ENCODE assay signal across 9 cellular contexts in genomic region chr10:49762566-49762877, GRCh38. TPM values are rescaled to one million over a fixed set of nuclear protein-coding genes. Genes with fewer than 3 reads are reported as not detected.
A peak's percentile ranks its signal among the peaks of the same experiment; 100 is the strongest.
DNase-seq lines count a peak whose midpoint lies in the region; ATAC-seq, FAIRE-seq and TF ChIP-seq lines count a peak whose summit lies in the region.
"Had no signal": no experiment of that assay in that cellular context is flagged by ENCODE, and none has a peak within 500 bp of the region (broad histone marks: within the 10 kb centered on the region; RNA-seq: fewer than 3 reads in every experiment).

No MANE protein-coding gene starts in this region.

- POLR2A ChIA-PET in naive thymus-derived CD8-positive, alpha-beta T cell (lab: Charles Lee), result no interaction called here

- no peak for TF ChIP-seq CTCF in AG10803 (conservative IDR thresholded peaks at IDR 0.05; ENCODE audit: low read length)
- no peak for TF ChIP-seq CTCF in chondrocyte (IDR thresholded peaks at IDR 0.05)

- no peak overlapping the region for H3K9ac ChIP-seq in HUES48 (ENCODE audit: low read depth, low read length)

- H3K4me3 ChIP-seq in AG10803 (ENCODE audit: low read length), result peak overlapping the region; percentile 36
- H3K4me3 ChIP-seq in HUES48 (ENCODE audit: low read depth, low read length), result peak overlapping the region; percentile 83

- no peak overlapping the region for H3K27ac ChIP-seq in HUES48 (ENCODE audit: low read depth, low read length)

- H3K4me1 ChIP-seq in HUES48 (ENCODE audit: control insufficient read depth, insufficient read depth, low read length), result 0 out of 2 replicates have a peak, but pooled peaks cover 5% of the 10 kb centered on the region

- DNase-seq in AG10803 (ENCODE audit: low read depth) (no peak), chondrocyte (ENCODE audit: low spot score) (no peak), inferior parietal cortex (ENCODE audit: extremely low spot score) (no peak), RCC 7860 (ENCODE audit: low spot score) (no peak)
- DNase-seq in naive thymus-derived CD8-positive, alpha-beta T cell, result no peak

- FAIRE-seq in RCC 7860 (lab: Jason Lieb, UNC), result no peak
- FAIRE-seq: H54 had no signal

- no peaks in the 10 kb centered on the region for H3K36me3 Mint-ChIP-seq in chondrocyte (ENCODE audit: low read depth)
- peaks cover 3 to 17% (median 5%) of the 10 kb centered on the region in 3 donors for H3K36me3 Mint-ChIP-seq in naive thymus-derived CD8-positive, alpha-beta T cell

- H3K9me3 ChIP-seq in HUES48 (ENCODE audit: control insufficient read depth, insufficient read depth, low read length), result no peaks in the 10 kb centered on the region

- peaks cover 17% of the 10 kb centered on the region for H3K27me3 ChIP-seq in HUES48 (ENCODE audit: control insufficient read depth, insufficient read depth, low read length)

- H3K4me1 Mint-ChIP-seq in chondrocyte (ENCODE audit: low read depth), result no peaks in the 10 kb centered on the region
- peaks cover 0 to 9% (median 8%) of the 10 kb centered on the region in 4 donors for H3K4me1 Mint-ChIP-seq in naive thymus-derived CD8-positive, alpha-beta T cell

- H3K4me3 Mint-ChIP-seq in chondrocyte (ENCODE audit: unreplicated experiment), result peak overlapping the region; percentile 59
- H3K4me3 Mint-ChIP-seq in naive thymus-derived CD8-positive, alpha-beta T cell, result peak overlapping the region; percentile 19 to 77 (median 70)

- H3K27me3 Mint-ChIP-seq in chondrocyte (ENCODE audit: low read depth), result peaks cover 17% of the 10 kb centered on the region
- peaks cover 31 to 72% (median 46%) of the 10 kb centered on the region in 5 donors for H3K27me3 Mint-ChIP-seq in naive thymus-derived CD8-positive, alpha-beta T cell

- H3K9me3 Mint-ChIP-seq in chondrocyte (ENCODE audit: low read depth), result peaks cover 8% of the 10 kb centered on the region
- H3K9me3 Mint-ChIP-seq in naive thymus-derived CD8-positive, alpha-beta T cell, result peaks cover 0 to 14% (median 9%) of the 10 kb centered on the region in 9 donors

- no peak overlapping the region for H3K27ac Mint-ChIP-seq in chondrocyte (ENCODE audit: unreplicated experiment)
- H3K27ac Mint-ChIP-seq in naive thymus-derived CD8-positive, alpha-beta T cell, result no peak overlapping the region

- peaks cover 2% of the 10 kb centered on the region; the same call in 1 of the 2 replicates for H3K36me3 ChIP-seq in HUES48 (ENCODE audit: control insufficient read depth, insufficient read depth, low read length)

- ATAC-seq in naive thymus-derived CD8-positive, alpha-beta T cell, result no peak
- ATAC-seq in HG03139 (IDR thresholded peaks at IDR 0.05; ENCODE audit: unreplicated experiment) (no peak), HG03378 (IDR thresholded peaks at IDR 0.05; ENCODE audit: unreplicated experiment) (no peak)

RNA-seq across cellular contexts. Expression of gene OGDHL, which starts 0.4 kb away (rescaled TPM):
- total RNA-seq in chondrocyte, result 0.36 to 0.45 TPM (median 0.44 TPM) in 3 replicates
- not detected for total RNA-seq in naive thymus-derived CD8-positive, alpha-beta T cell
- not detected for polyA plus RNA-seq in naive thymus-derived CD8-positive, alpha-beta T cell
